Comparison of ENCODE assay signal across 1 cellular context in genomic region chr20:18430172-18430826, GRCh38.
A peak's percentile ranks its signal among the peaks of the same experiment; 100 is the strongest.
TF ChIP-seq lines count a peak whose summit lies in the region.

No MANE protein-coding gene starts in this region.

TF ChIP-seq in HEK293, 187 proteins besides CTCF, POLR2A, EP300 and RAD21 (continued from another document):
- TF ChIP-seq ZBTB10 (tag by site-specific recombination; IDR thresholded peaks at IDR 0.05) (no peak), ZNF366 (tag by site-specific recombination; conservative IDR thresholded peaks at IDR 0.05) (peak; percentile 45; the same call in 1 of the 2 replicates), MEIS1 (CRISPR knock-in tag; IDR thresholded peaks at IDR 0.05; ENCODE audit: borderline replicate concordance) (no peak), ZNF777 (tag by site-specific recombination; IDR thresholded peaks at IDR 0.05; ENCODE audit: borderline replicate concordance) (no peak), ZNF48 (tag by site-specific recombination; IDR thresholded peaks at IDR 0.05) (no peak), BCL6B (tag by site-specific recombination; IDR thresholded peaks at IDR 0.05) (peak; percentile 66; the same call in 1 of the 2 replicates), ZNF354C (tag by site-specific recombination; IDR thresholded peaks at IDR 0.05; ENCODE audit: borderline replicate concordance, low read depth) (no peak), HOXD13 (CRISPR knock-in tag; IDR thresholded peaks at IDR 0.05; ENCODE audit: borderline replicate concordance) (no peak), RBAK (tag by site-specific recombination; IDR thresholded peaks at IDR 0.05) (no peak), ZNF76 (tag by site-specific recombination; IDR thresholded peaks at IDR 0.05; ENCODE audit: borderline replicate concordance, low read depth) (no peak), ZNF561 (tag by site-specific recombination; IDR thresholded peaks at IDR 0.05; ENCODE audit: borderline replicate concordance) (peak; percentile 71), ZNF350 (tag by site-specific recombination; IDR thresholded peaks at IDR 0.05) (no peak), SALL2 (tag by site-specific recombination; IDR thresholded peaks at IDR 0.05; ENCODE audit: borderline replicate concordance) (no peak), ZNF629 (tag by site-specific recombination; IDR thresholded peaks at IDR 0.05) (no peak), ZFP37 (tag by site-specific recombination; IDR thresholded peaks at IDR 0.05) (no peak), ZNF239 (tag by site-specific recombination; IDR thresholded peaks at IDR 0.05) (peak; percentile 93), ZNF792 (tag by site-specific recombination; IDR thresholded peaks at IDR 0.05) (no peak), ATF2 (tag by site-specific recombination; IDR thresholded peaks at IDR 0.05; ENCODE audit: low read depth) (no peak), ZNF324 (tag by site-specific recombination; IDR thresholded peaks at IDR 0.05) (no peak), ZNF660 (tag by site-specific recombination; IDR thresholded peaks at IDR 0.05) (no peak), TRIM28 (IDR thresholded peaks at IDR 0.05; ENCODE audit: borderline replicate concordance, low read length) (no peak), ZNF280C (tag by site-specific recombination; IDR thresholded peaks at IDR 0.05) (no peak), ZNF558 (tag by site-specific recombination; IDR thresholded peaks at IDR 0.05) (no peak), ZBTB21 (tag by site-specific recombination; IDR thresholded peaks at IDR 0.05) (no peak), ZNF23 (tag by site-specific recombination; IDR thresholded peaks at IDR 0.05; ENCODE audit: borderline replicate concordance) (no peak), SETDB1 (IDR thresholded peaks at IDR 0.05; ENCODE audit: insufficient read length, low read length) (no peak), ZNF837 (tag by site-specific recombination; IDR thresholded peaks at IDR 0.05) (no peak), ZNF600 (tag by site-specific recombination; IDR thresholded peaks at IDR 0.05) (no peak), WT1 (tag by site-specific recombination; IDR thresholded peaks at IDR 0.05) (peak; percentile 76), ZNF624 (tag by site-specific recombination; IDR thresholded peaks at IDR 0.05) (no peak), ZNF398 (tag by site-specific recombination; IDR thresholded peaks at IDR 0.05) (no peak), ZNF654 (tag by site-specific recombination; IDR thresholded peaks at IDR 0.05; ENCODE audit: low read depth) (no peak), ZNF571 (tag by site-specific recombination; IDR thresholded peaks at IDR 0.05) (no peak), ZNF560 (tag by site-specific recombination; IDR thresholded peaks at IDR 0.05; ENCODE audit: borderline replicate concordance) (no peak), ZNF184 (tag by site-specific recombination; IDR thresholded peaks at IDR 0.05) (no peak), ZBTB6 (tag by site-specific recombination; IDR thresholded peaks at IDR 0.05) (no peak), ZNF426 (tag by site-specific recombination; IDR thresholded peaks at IDR 0.05) (no peak), ZNF26 (tag by site-specific recombination; IDR thresholded peaks at IDR 0.05) (no peak), ZNF140 (tag by site-specific recombination; IDR thresholded peaks at IDR 0.05) (no peak), ZNF266 (tag by site-specific recombination; IDR thresholded peaks at IDR 0.05; ENCODE audit: low read depth) (no peak), ZNF169 (tag by site-specific recombination; IDR thresholded peaks at IDR 0.05) (no peak), ZBTB7A (tag by site-specific recombination; IDR thresholded peaks at IDR 0.05; ENCODE audit: low read depth) (no peak), ZNF645 (tag by site-specific recombination; IDR thresholded peaks at IDR 0.05) (no peak), ZNF211 (tag by site-specific recombination; IDR thresholded peaks at IDR 0.05; ENCODE audit: low read depth) (no peak), ZNF292 (tag by site-specific recombination; IDR thresholded peaks at IDR 0.05; ENCODE audit: borderline replicate concordance, low read depth) (no peak), ZNF843 (tag by site-specific recombination; IDR thresholded peaks at IDR 0.05) (peak; percentile 89), BCL11B (tag by site-specific recombination; IDR thresholded peaks at IDR 0.05; ENCODE audit: low read depth) (no peak), ZNF416 (tag by site-specific recombination; IDR thresholded peaks at IDR 0.05) (no peak), YY1 (tag by site-specific recombination; IDR thresholded peaks at IDR 0.05) (no peak), ZBTB1 (tag by site-specific recombination; IDR thresholded peaks at IDR 0.05) (no peak)
